Comparison of ENCODE assay signal across 1 cellular context in genomic region chr1:19036049-19036546, GRCh38.
TF ChIP-seq lines count a peak whose summit lies in the region.

No MANE protein-coding gene starts in this region.

TF ChIP-seq in GM23338, 12 proteins besides CTCF, POLR2A, EP300 and RAD21 (continued from another document):
- TF ChIP-seq ZNF462 (CRISPR knock-in tag; IDR thresholded peaks at IDR 0.05) (no peak), REST (IDR thresholded peaks at IDR 0.05; ENCODE audit: unreplicated experiment) (no peak), JUNB (IDR thresholded peaks at IDR 0.05; ENCODE audit: unreplicated experiment) (no peak), STAT1 (IDR thresholded peaks at IDR 0.05; ENCODE audit: unreplicated experiment) (no peak), NANOG (IDR thresholded peaks at IDR 0.05; ENCODE audit: borderline replicate concordance) (no peak), CREB1 (CRISPR knock-in tag; IDR thresholded peaks at IDR 0.05; ENCODE audit: low read depth) (no peak), POLR2AphosphoS5 (IDR thresholded peaks at IDR 0.05; ENCODE audit: low read depth) (no peak), ZNF114 (CRISPR knock-in tag; IDR thresholded peaks at IDR 0.05) (no peak), EZH2phosphoT487 (IDR thresholded peaks at IDR 0.05; ENCODE audit: unreplicated experiment) (no peak)
- TF ChIP-seq, protein P1, sequence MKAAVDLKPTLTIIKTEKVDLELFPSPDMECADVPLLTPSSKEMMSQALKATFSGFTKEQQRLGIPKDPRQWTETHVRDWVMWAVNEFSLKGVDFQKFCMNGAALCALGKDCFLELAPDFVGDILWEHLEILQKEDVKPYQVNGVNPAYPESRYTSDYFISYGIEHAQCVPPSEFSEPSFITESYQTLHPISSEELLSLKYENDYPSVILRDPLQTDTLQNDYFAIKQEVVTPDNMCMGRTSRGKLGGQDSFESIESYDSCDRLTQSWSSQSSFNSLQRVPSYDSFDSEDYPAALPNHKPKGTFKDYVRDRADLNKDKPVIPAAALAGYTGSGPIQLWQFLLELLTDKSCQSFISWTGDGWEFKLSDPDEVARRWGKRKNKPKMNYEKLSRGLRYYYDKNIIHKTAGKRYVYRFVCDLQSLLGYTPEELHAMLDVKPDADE (IDR thresholded peaks at IDR 0.05) = no peak
